29 cellular contexts compared by ENCODE assay signal in the genomic region with DNA sequence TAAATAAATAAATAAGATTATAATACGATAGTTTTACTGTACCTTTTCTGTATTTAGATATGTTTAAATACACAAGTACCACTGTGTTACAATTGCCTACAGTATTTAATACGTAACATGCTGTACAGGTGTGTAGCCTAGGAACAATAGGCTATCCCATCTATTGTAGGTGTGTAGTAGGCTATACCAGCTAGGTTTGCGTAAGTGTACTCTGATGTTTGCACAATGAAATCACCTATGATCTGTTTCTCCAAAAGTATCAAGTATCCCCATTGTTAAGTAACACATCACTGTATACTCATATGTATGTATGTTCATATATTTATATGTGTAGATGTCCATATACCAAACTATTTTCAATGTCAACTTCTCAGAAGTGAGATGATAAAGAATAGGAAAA.
"Had no signal": no experiment of that assay in that cellular context is flagged by ENCODE, and none has a peak within 500 bp of the region (broad histone marks: within the 10 kb centered on the region; RNA-seq: fewer than 3 reads in every experiment).

No MANE protein-coding gene starts in this region.

- H3K27ac ChIP-seq: coronary artery, dorsolateral prefrontal cortex, esophagus muscularis mucosa, foreskin keratinocyte, heart left ventricle, ovary, prostate gland, skin epidermis, testis, transverse colon, VCaP had no signal

- H3K27me3 Mint-ChIP-seq: activated naive CD8-positive, alpha-beta T cell; brain; memory B cell had no signal

- H3K9me3 Mint-ChIP-seq: brain, memory B cell had no signal

- H3K27ac Mint-ChIP-seq: activated naive CD8-positive, alpha-beta T cell; memory B cell; naive thymus-derived CD4-positive, alpha-beta T cell had no signal

- FAIRE-seq: TTC549 had no signal

- H3K4me1 ChIP-seq: foreskin keratinocyte, prostate gland, testis had no signal

- DNase-seq: activated CD4-positive, alpha-beta T cell treated with anti-CD3 and anti-CD28 coated beads for 4 hours; activated CD4-positive, alpha-beta T cell treated with anti-CD3 and anti-CD28 coated beads, Interleukin-2, amount 50 U/mL, for 4 hours; activated effector memory CD4-positive, alpha-beta T cell treated with Interleukin-2 at 50 U/mL for 16 hours; activated naive CD4-positive, alpha-beta T cell treated with Interleukin-2 at 50 U/mL for 16 hours; activated T-cell treated with anti-CD3 and anti-CD28 coated beads for 4 hours; anterior cingulate cortex; dorsolateral prefrontal cortex; effector memory CD4-positive, alpha-beta T cell; foreskin keratinocyte; heart left ventricle; midbrain; naive thymus-derived CD4-positive, alpha-beta T cell; ovary; retina; stimulated activated CD4-positive, alpha-beta T cell treated with anti-CD3 and anti-CD28 coated beads, Interleukin-12 subunit alpha, Interleukin-12 subunit beta, amount 100 ng/mL, for 4 hours; stimulated activated CD4-positive, alpha-beta T cell treated with anti-CD3 and anti-CD28 coated beads, Interleukin-4, amount 100 ng/mL, for 1 hour; stimulated activated naive CD8-positive, alpha-beta T cell treated with anti-CD3 and anti-CD28 coated beads, Interleukin-15, Interleukin-2, amounts not matched to agents 100 U/mL and 50 U/mL, for 24 hours; testis; transverse colon had no signal

- H3K4me1 Mint-ChIP-seq: memory B cell; naive thymus-derived CD4-positive, alpha-beta T cell had no signal

- ATAC-seq: foreskin keratinocyte; heart left ventricle; naive thymus-derived CD4-positive, alpha-beta T cell; sciatic nerve; stimulated activated naive CD8-positive, alpha-beta T cell treated with anti-CD3 and anti-CD28 coated beads, Interleukin-15, Interleukin-2, amounts not matched to agents 100 U/mL and 50 U/mL, for 24 hours had no signal

- H3K36me3 ChIP-seq: esophagus muscularis mucosa, heart left ventricle, ovary, prostate gland, transverse colon had no signal

- H3K4me3 ChIP-seq: coronary artery, dorsolateral prefrontal cortex, esophagus muscularis mucosa, heart left ventricle, ovary, prostate gland, skin epidermis, testis, transverse colon had no signal

- H3K27me3 ChIP-seq: esophagus muscularis mucosa, foreskin keratinocyte, heart left ventricle, ovary, testis, transverse colon had no signal

- H3K4me3 Mint-ChIP-seq: activated naive CD8-positive, alpha-beta T cell; brain; memory B cell; naive thymus-derived CD4-positive, alpha-beta T cell had no signal

- H3K36me3 Mint-ChIP-seq: activated naive CD8-positive, alpha-beta T cell; brain; memory B cell; naive thymus-derived CD4-positive, alpha-beta T cell had no signal

- H3K9me3 ChIP-seq: esophagus muscularis mucosa, heart left ventricle, ovary, prostate gland, testis, transverse colon had no signal
